8 cellular contexts compared by ENCODE assay signal in genomic region chr3:158106773-158107461, GRCh38. TPM values are rescaled to one million over a fixed set of nuclear protein-coding genes. Genes with fewer than 3 reads are reported as not detected.
A peak's percentile ranks its signal among the peaks of the same experiment; 100 is the strongest.
DNase-seq lines count a peak whose midpoint lies in the region; ATAC-seq and TF ChIP-seq lines count a peak whose summit lies in the region.

No MANE protein-coding gene starts in this region.

- H3K27ac ChIP-seq in PC-9 (no peak overlapping the region), RWPE1 (no peak overlapping the region)

- no peaks in the 10 kb centered on the region; the same call in 1 of the 2 replicates for H3K9me3 ChIP-seq in PC-9 (ENCODE audit: insufficient read depth, low read depth)

- H3K4me2 ChIP-seq in PC-9, result peak overlapping the region; percentile 83

- TF ChIP-seq CTCF in GM10248 (IDR thresholded peaks at IDR 0.05; ENCODE audit: control extremely low read depth, extremely low read depth, low read depth, missing control alignments), result no peak
- TF ChIP-seq CTCF in PC-9 (conservative IDR thresholded peaks at IDR 0.05), result no peak
- no peak for TF ChIP-seq CTCF in endothelial cell (IDR thresholded peaks at IDR 0.05; ENCODE audit: unreplicated experiment)
- TF ChIP-seq CTCF in RWPE1 (conservative IDR thresholded peaks at IDR 0.05; ENCODE audit: low read depth), result no peak

- peaks cover 15% of the 10 kb centered on the region for H3F3A ChIP-seq in PC-9 (ENCODE audit: insufficient read depth, low read depth)

- H3K36me3 ChIP-seq in PC-9 (ENCODE audit: low read depth), result no peaks in the 10 kb centered on the region

- POLR2A ChIA-PET in GM10248 (lab: Yijun Ruan, JAX) (interaction anchor here (1.2 kb wide), 1 partner anchor 11 kb away, joined by 3 read pairs; no protein-coding TSS in a partner anchor), PC-9 (lab: Charles Lee; ENCODE audit: unreplicated experiment) (interaction anchor here (0.6 kb wide), 1 partner anchor 588 kb away, joined by 3 read pairs; no protein-coding TSS in a partner anchor), RWPE1 (lab: Yijun Ruan, JAX; ENCODE audit: low non-redundant PET) (no interaction called here)

- CTCF ChIA-PET in GM10248 (lab: Yijun Ruan, JAX), result interaction anchor here (0.7 to 4.6 kb wide), 5 partner anchors 8 to 327 kb away, joined by 3 to 22 read pairs (median 6); no protein-coding TSS in a partner anchor
- CTCF ChIA-PET in PC-9 (lab: Charles Lee), result no interaction called here
- CTCF ChIA-PET in RWPE1 (lab: Yijun Ruan, JAX), result interaction anchor here (0.6 to 1.4 kb wide), 2 partner anchors 327 to 695 kb away, joined by 3 to 4 read pairs; partner anchors contain the start of gene MFSD1

- no peaks in the 10 kb centered on the region for H4K20me1 ChIP-seq in PC-9 (ENCODE audit: insufficient read depth)

- H2AFZ ChIP-seq in PC-9, result peak overlapping the region; percentile 94; the same call in 1 of the 2 replicates

- H3K9me2 ChIP-seq in PC-9 (ENCODE audit: insufficient read depth), result no peaks in the 10 kb centered on the region

- H3K36me3 Mint-ChIP-seq in endothelial cell (ENCODE audit: low read depth, unreplicated experiment), result peaks cover 4% of the 10 kb centered on the region

- no peaks in the 10 kb centered on the region for H3K27me3 ChIP-seq in PC-9 (ENCODE audit: insufficient read depth, low read depth)

- H3K9me3 Mint-ChIP-seq in endothelial cell (ENCODE audit: unreplicated experiment), result no peaks in the 10 kb centered on the region

- no peak overlapping the region for H3K27ac Mint-ChIP-seq in endothelial cell (ENCODE audit: unreplicated experiment)

- H3K79me2 ChIP-seq in PC-9 (ENCODE audit: low read depth), result peaks cover 15% of the 10 kb centered on the region

- peaks cover 24% of the 10 kb centered on the region for H3K4me1 ChIP-seq in PC-9 (replicated peaks; ENCODE audit: insufficient read depth)

- ATAC-seq in HG03354 (IDR thresholded peaks at IDR 0.05; ENCODE audit: poor library complexity, severe bottlenecking, unreplicated experiment), result no peak

- BruUV-seq in PC-9 (replicated peaks; lab: Mats Ljungman, UMichigan), result no TSS peak

- H3K4me1 Mint-ChIP-seq in endothelial cell (ENCODE audit: unreplicated experiment), result peaks cover 40% of the 10 kb centered on the region

- peak overlapping the region; percentile 62 for H3K4me3 ChIP-seq in PC-9

- intact Hi-C loops in PC-9 (cut with micrococcal nuclease; ENCODE audit: unreplicated experiment), result loop anchor here (10.0 kb wide), 2 partner anchors 328 to 428 kb away; no protein-coding TSS in a partner anchor

- peak overlapping the region; percentile 83 for H3K4me3 Mint-ChIP-seq in endothelial cell (ENCODE audit: unreplicated experiment)

- DNase-seq in AG20443 (ENCODE audit: low spot score) (peak; percentile 32), GM10248 (ENCODE audit: extremely low spot score) (peak; percentile 38), PC-9 (no peak), endothelial cell (ENCODE audit: low spot score) (peak; percentile 42), RWPE1 (ENCODE audit: low spot score) (no peak), foreskin melanocyte (no peak)
- peak; percentile 37 for DNase-seq in stimulated activated CD8-positive, alpha-beta memory T cell treated with anti-CD3 and anti-CD28 coated beads, Interleukin-4, amount 100 ng/mL, for 48 hours

- H3K27me3 Mint-ChIP-seq in endothelial cell (ENCODE audit: unreplicated experiment), result peaks cover 35% of the 10 kb centered on the region

RNA-seq across cellular contexts. Expression of gene SHOX2, which starts 0.7 kb away (rescaled TPM):
- total RNA-seq in PC-9 (2021) (0.95 and 1.0 TPM in 2 replicates), endothelial cell (ENCODE audit: unreplicated experiment) (0.54 TPM)

RNA-seq across cellular contexts. Expression of gene RSRC1, which starts 3.0 kb away (rescaled TPM):
- total RNA-seq in PC-9 (2021) (43.1 and 60.3 TPM in 2 replicates), endothelial cell (ENCODE audit: unreplicated experiment) (24.7 TPM)

Comparison
In these comparisons a context has a peak if more than half of its experiments do, and no peak if none do; other contexts are left out.
1. DNase-seq: peak in AG20443 (single experiment), GM10248 (single experiment), endothelial cell (single experiment) and stimulated activated CD8-positive, alpha-beta memory T cell treated with anti-CD3 and anti-CD28 coated beads, Interleukin-4, amount 100 ng/mL, for 48 hours (single experiment); none in PC-9 (0 of 2), RWPE1 (single experiment) and foreskin melanocyte (single experiment).